In the genomic region with DNA sequence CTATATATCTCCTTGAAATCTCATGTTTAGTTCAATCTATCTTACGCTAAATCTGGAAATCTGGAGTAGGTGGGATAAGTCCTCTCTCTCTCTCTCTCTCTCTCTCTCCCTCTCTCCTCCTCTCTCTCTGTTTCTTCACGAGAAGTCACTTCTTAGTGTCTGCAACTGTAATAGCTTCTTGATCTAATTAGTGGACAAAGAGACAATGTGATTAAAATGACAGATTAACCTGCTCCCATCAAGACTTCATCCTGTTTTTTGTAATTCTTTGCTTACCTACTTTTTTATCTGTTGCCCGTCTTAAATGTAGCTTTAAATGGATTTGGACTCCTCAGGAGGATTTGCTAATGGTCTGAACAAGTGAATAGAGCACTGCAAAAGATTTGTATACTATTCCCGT, we compare ENCODE assay signal across 19 cellular contexts.
"Had no signal": no experiment of that assay in that cellular context is flagged by ENCODE, and none has a peak within 500 bp of the region (broad histone marks: within the 10 kb centered on the region; RNA-seq: fewer than 3 reads in every experiment).

No MANE protein-coding gene starts in this region.

- H3K27ac Mint-ChIP-seq: stimulated activated effector memory CD8-positive, alpha-beta T cell treated with anti-CD3 and anti-CD28 coated beads, Interleukin-12 subunit alpha, Interleukin-12 subunit beta, amount 100 ng/mL, for 72 hours; stimulated activated naive CD8-positive, alpha-beta T cell treated with anti-CD3 and anti-CD28 coated beads, Interleukin-15, Interleukin-2, amounts not matched to agents 100 ng/mL and 50 ng/mL, for 24 hours had no signal

- DNase-seq: cortex of kidney; dorsolateral prefrontal cortex; effector CD8-positive, alpha-beta T cell; gastrocnemius medialis; islet precursor cell; mammary epithelial cell; naive thymus-derived CD4-positive, alpha-beta T cell; occipital lobe; psoas muscle; retina; right lobe of liver; stimulated activated CD4-positive, alpha-beta T cell treated with anti-CD3 and anti-CD28 coated beads, Interleukin-4, amount 100 ng/mL, for 1 hour; stimulated activated CD8-positive, alpha-beta memory T cell treated with anti-CD3 and anti-CD28 coated beads, Interleukin-4, amount 100 ng/mL, for 48 hours; tibial artery; upper lobe of right lung had no signal

- H3K27me3 Mint-ChIP-seq: naive thymus-derived CD4-positive, alpha-beta T cell; stimulated activated naive CD8-positive, alpha-beta T cell treated with anti-CD3 and anti-CD28 coated beads, Interleukin-15, Interleukin-2, amounts not matched to agents 100 ng/mL and 50 ng/mL, for 24 hours had no signal

- H3K4me3 Mint-ChIP-seq: stimulated activated effector memory CD8-positive, alpha-beta T cell treated with anti-CD3 and anti-CD28 coated beads, Interleukin-12 subunit alpha, Interleukin-12 subunit beta, amount 100 ng/mL, for 72 hours; stimulated activated naive CD8-positive, alpha-beta T cell treated with anti-CD3 and anti-CD28 coated beads, Interleukin-15, Interleukin-2, amounts not matched to agents 100 ng/mL and 50 ng/mL, for 24 hours had no signal

- ATAC-seq: esophagus mucosa; gastrocnemius medialis; left lobe of liver; naive thymus-derived CD4-positive, alpha-beta T cell; psoas muscle; right lobe of liver; stimulated activated effector memory CD8-positive, alpha-beta T cell treated with anti-CD3 and anti-CD28 coated beads, Interleukin-12 subunit alpha, Interleukin-12 subunit beta, amount 100 ng/mL, for 72 hours; upper lobe of right lung had no signal
